In genomic region chr22:50027639-50028537, GRCh38 we compare ENCODE assay signal across 9 cellular contexts. TPM values are rescaled to one million over a fixed set of nuclear protein-coding genes. Genes with fewer than 3 reads are reported as not detected.
DNase-seq lines count a peak whose midpoint lies in the region; ATAC-seq and TF ChIP-seq lines count a peak whose summit lies in the region.
"Had no signal": no experiment of that assay in that cellular context is flagged by ENCODE, and none has a peak within 500 bp of the region (broad histone marks: within the 10 kb centered on the region; RNA-seq: fewer than 3 reads in every experiment).

No MANE protein-coding gene starts in this region.

- no peaks in the 10 kb centered on the region for H3K9me2 ChIP-seq in PC-3 (replicated peaks; ENCODE audit: low read length)

- H3K27me3 ChIP-seq in PC-3 (ENCODE audit: low read length), result no peaks in the 10 kb centered on the region
- peaks cover 0 to 15% of the 10 kb centered on the region in 2 donors for H3K27me3 ChIP-seq in breast epithelium
- peaks cover 0 to 57% (median 21%) of the 10 kb centered on the region in 3 donors for H3K27me3 ChIP-seq in sigmoid colon

- peaks cover 8% of the 10 kb centered on the region for H3K4me1 ChIP-seq in PC-3 (ENCODE audit: insufficient read depth, low read length)
- peaks cover 0 to 6% of the 10 kb centered on the region in 2 donors for H3K4me1 ChIP-seq in breast epithelium
- H3K4me1 ChIP-seq in sigmoid colon, result peaks cover 0 to 9% (median 6%) of the 10 kb centered on the region in 4 donors

- CTCF ChIA-PET in PC-3 (lab: Charles Lee), result interaction anchor here (0.7 kb wide), 1 partner anchor 10 kb away, joined by 5 read pairs; no protein-coding TSS in a partner anchor

- H3K36me3 ChIP-seq in PC-3 (ENCODE audit: low read depth, low read length) (no peaks in the 10 kb centered on the region), breast epithelium (no peaks in the 10 kb centered on the region), sigmoid colon (no peaks in the 10 kb centered on the region)

- no peak overlapping the region for H3K9ac ChIP-seq in PC-3 (ENCODE audit: low read length)

- intact Hi-C loops in PC-3 (cut with micrococcal nuclease), result no loop called here
- intact Hi-C loops in breast epithelium (cut with DNase I; ENCODE audit: low total_unique reads), result no loop called here
- intact Hi-C loops in sigmoid colon (cut with DNase I), result no loop called here

- 44 to 78% methylated on average over 42 of the region's 42 CpGs for WGBS in sigmoid colon, 2 donors

- no peak overlapping the region for H3K4me3 ChIP-seq in PC-3 (ENCODE audit: low read length)
- H3K4me3 ChIP-seq in breast epithelium, result peak overlapping the region in 1 of 3 donors; percentile 22
- no peak overlapping the region for H3K4me3 ChIP-seq in sigmoid colon

- H3K9me3 ChIP-seq in PC-3 (ENCODE audit: low read length) (no peaks in the 10 kb centered on the region), breast epithelium (no peaks in the 10 kb centered on the region), sigmoid colon (no peaks in the 10 kb centered on the region)

- DNase-seq in Daoy (ENCODE audit: low read depth) (peak; percentile 80), PC-3 (peak; percentile 73), breast epithelium (ENCODE audit: low spot score in 2 of 2) (peak; percentile 71 to 87), sigmoid colon (peak; percentile 55), EL (no peak), kidney glomerular epithelial cell (lab: John Stamatoyannopoulos, UW) (no peak), NCI-H2171 treated with DMSO at 0.1 percent for 48 hours (lab: John Stamatoyannopoulos, UW) (no peak)

- no peak overlapping the region for H2AFZ ChIP-seq in PC-3 (ENCODE audit: low read length)

- no peak for TF ChIP-seq EP300 in sigmoid colon (IDR thresholded peaks at IDR 0.05)

- H3K27ac ChIP-seq in PC-3 (ENCODE audit: low read length) (0 out of 2 replicates have a peak overlapping the region, but pooled peaks have one; percentile 22), breast epithelium (peak overlapping the region; percentile 57 to 80), sigmoid colon (no peak overlapping the region)

- H3K79me2 ChIP-seq in PC-3 (ENCODE audit: low read length), result no peaks in the 10 kb centered on the region

- no peaks in the 10 kb centered on the region for H4K20me1 ChIP-seq in PC-3 (ENCODE audit: low read length)

- ATAC-seq in PC-3 (peak; percentile 53), HG02840 (IDR thresholded peaks at IDR 0.05; ENCODE audit: low FRiP score, unreplicated experiment) (no peak)

- no TSS peak for BruUV-seq in PC-3 (replicated peaks; lab: Mats Ljungman, UMichigan)

- TF ChIP-seq POLR2A in breast epithelium (IDR thresholded peaks at IDR 0.05) (no peak), sigmoid colon (IDR thresholded peaks at IDR 0.05) (no peak)

- H3K4me2 ChIP-seq in PC-3 (ENCODE audit: low read length), result peak overlapping the region; percentile 54

- POLR2A ChIA-PET in PC-3 (lab: Charles Lee; ENCODE audit: unreplicated experiment), result interaction anchor here (0.7 kb wide), 1 partner anchor 38 kb away, joined by 13 read pairs; no protein-coding TSS in a partner anchor

- TF ChIP-seq CTCF in PC-3 (conservative IDR thresholded peaks at IDR 0.05; ENCODE audit: low read depth, low read length) (no peak), breast epithelium (IDR thresholded peaks at IDR 0.05) (no peak), sigmoid colon (IDR thresholded peaks at IDR 0.05) (no peak)

- H3F3A ChIP-seq in PC-3 (ENCODE audit: low read length, unreplicated experiment), result no peaks in the 10 kb centered on the region

RNA-seq across cellular contexts. Expression of gene IL17REL, which starts 15.3 kb away (rescaled TPM):
- not detected in 2 replicates for total RNA-seq in Daoy (2014; rRNA removed; shearing (Covaris generic))
- total RNA-seq in PC-3 (2014; rRNA removed) (0.04 TPM in 1 of 2 replicates, not detected in the other), breast epithelium (not detected), sigmoid colon (not detected)
- 1 to 10 TPM in 1 of 3 donors, not detected in 2; 1.6 TPM for polyA plus RNA-seq in sigmoid colon

RNA-seq across cellular contexts. Expression of gene TTLL8, which starts 30.2 kb away (rescaled TPM):
- not detected in 2 replicates for total RNA-seq in Daoy (2014; rRNA removed; shearing (Covaris generic))
- total RNA-seq in PC-3 (2014; rRNA removed), result not detected in 2 replicates
- not detected for total RNA-seq in breast epithelium
- total RNA-seq in sigmoid colon, result not detected
- polyA plus RNA-seq in sigmoid colon, result not detected
- polyA plus RNA-seq: adipose tissue had no signal

RNA-seq across cellular contexts. Expression of gene MLC1, which starts 57.3 kb away (rescaled TPM):
- not detected in 2 replicates for total RNA-seq in Daoy (2014; rRNA removed; shearing (Covaris generic))
- total RNA-seq in PC-3 (2014; rRNA removed), result 0.62 TPM in 1 of 2 replicates, not detected in the other
- under 1 TPM in 1 of 3 donors, not detected in 2; 0.15 TPM for total RNA-seq in breast epithelium
- under 1 TPM in 2 of 4 donors, not detected in 2; 0.14 to 0.16 TPM for total RNA-seq in sigmoid colon
- polyA plus RNA-seq in sigmoid colon, result under 1 TPM in 1 of 3 donors, not detected in 2; 0.23 TPM

Comparison
In these comparisons a context has a peak if more than half of its experiments do, and no peak if none do; other contexts are left out.
1. DNase-seq: peak in Daoy (single experiment), PC-3 (single experiment), breast epithelium (2 of 2) and sigmoid colon (single experiment); none in EL (single experiment), kidney glomerular epithelial cell (single experiment) and NCI-H2171 treated with DMSO at 0.1 percent for 48 hours (single experiment).
2. H3K27ac ChIP-seq: peak in PC-3 (single experiment) and breast epithelium (2 of 2); none in sigmoid colon (0 of 4).